32 cellular contexts compared by ENCODE assay signal in genomic region chr18:59354731-59355130, GRCh38. TPM values are rescaled to one million over a fixed set of nuclear protein-coding genes. Genes with fewer than 3 reads are reported as not detected.
"Had no signal": no experiment of that assay in that cellular context is flagged by ENCODE, and none has a peak within 500 bp of the region (broad histone marks: within the 10 kb centered on the region; RNA-seq: fewer than 3 reads in every experiment).

No MANE protein-coding gene starts in this region.

- H3K4me3 ChIP-seq: adrenal gland, body of pancreas, cardiac muscle cell, colonic mucosa, dorsolateral prefrontal cortex, heart right ventricle, left lung, lower lobe of right lung, tibial nerve had no signal

- H3K27me3 Mint-ChIP-seq: activated B cell treated with CpG ODN at 0.5 μM for 24 hours; activated CD8-positive, alpha-beta memory T cell treated with anti-CD3 and anti-CD28 coated beads, Interleukin-2, amount 10 ng/mL, durations not matched to agents 7 days and 5 days; activated naive CD8-positive, alpha-beta T cell treated with anti-CD3 and anti-CD28 coated beads for 36 hours; naive thymus-derived CD8-positive, alpha-beta T cell had no signal

- H3K27me3 ChIP-seq: adrenal gland, body of pancreas, colonic mucosa, dorsolateral prefrontal cortex, heart right ventricle, left lung, tibial nerve had no signal

- H3K27ac ChIP-seq: adrenal gland, body of pancreas, cardiac muscle cell, colonic mucosa, dorsolateral prefrontal cortex, heart right ventricle, left lung, lower lobe of right lung, tibial nerve had no signal

- DNase-seq: activated B cell treated with CpG ODN at 0.5 μM for 24 hours; activated CD4-positive, alpha-beta T cell treated with anti-CD3 and anti-CD28 coated beads, Interleukin-2, amount 50 U/mL, for 1 hour; activated CD8-positive, alpha-beta memory T cell treated with anti-CD3 and anti-CD28 coated beads, Interleukin-2, amount 10 ng/mL, durations not matched to agents 7 days and 5 days; activated CD8-positive, alpha-beta T cell treated with anti-CD3 and anti-CD28 coated beads, Interleukin-2, amount 10 ng/mL, durations not matched to agents 7 days and 5 days; activated effector memory CD4-positive, alpha-beta T cell treated with anti-CD3 and anti-CD28 coated beads, Interleukin-2, amount 50 U/mL, for 16 hours; activated naive CD4-positive, alpha-beta T cell treated with anti-CD3 and anti-CD28 coated beads for 36 hours; activated naive CD8-positive, alpha-beta T cell treated with anti-CD3 and anti-CD28 coated beads for 36 hours; adrenal gland; aorta; body of pancreas; cerebellar nuclear complex; colonic mucosa; dorsolateral prefrontal cortex; effector memory CD4-positive, alpha-beta T cell; foreskin melanocyte; heart right ventricle; kidney glomerular epithelial cell; left lung; lower lobe of right lung; mesenchymal stem cell; naive thymus-derived CD8-positive, alpha-beta T cell; right cardiac atrium; stimulated activated CD4-positive, alpha-beta T cell treated with anti-CD3 and anti-CD28 coated beads, Interleukin-2, amount 100 ng/mL, for 48 hours; stimulated activated naive CD4-positive, alpha-beta T cell treated with Interleukin-2 at 50 U/mL for 16 hours had no signal

- H3K9me3 ChIP-seq: adrenal gland, body of pancreas, colonic mucosa, heart right ventricle, left lung, lower lobe of right lung, tibial nerve had no signal

- H3K9me3 Mint-ChIP-seq: activated B cell treated with CpG ODN at 0.5 μM for 24 hours; activated naive CD4-positive, alpha-beta T cell treated with anti-CD3 and anti-CD28 coated beads for 36 hours; activated naive CD8-positive, alpha-beta T cell treated with anti-CD3 and anti-CD28 coated beads for 36 hours; naive thymus-derived CD8-positive, alpha-beta T cell; neural crest cell had no signal

- H3K4me1 ChIP-seq: colonic mucosa had no signal

- H3K4me3 Mint-ChIP-seq: activated B cell treated with CpG ODN at 0.5 μM for 24 hours; activated CD8-positive, alpha-beta memory T cell treated with anti-CD3 and anti-CD28 coated beads, Interleukin-2, amount 10 ng/mL, durations not matched to agents 7 days and 5 days; activated CD8-positive, alpha-beta T cell treated with anti-CD3 and anti-CD28 coated beads, Interleukin-2, amount 10 ng/mL, durations not matched to agents 7 days and 5 days; activated naive CD4-positive, alpha-beta T cell treated with anti-CD3 and anti-CD28 coated beads for 36 hours; activated naive CD8-positive, alpha-beta T cell treated with anti-CD3 and anti-CD28 coated beads for 36 hours; naive thymus-derived CD8-positive, alpha-beta T cell had no signal

- H3K27ac Mint-ChIP-seq: activated B cell treated with CpG ODN at 0.5 μM for 24 hours; activated CD8-positive, alpha-beta memory T cell treated with anti-CD3 and anti-CD28 coated beads, Interleukin-2, amount 10 ng/mL, durations not matched to agents 7 days and 5 days; activated CD8-positive, alpha-beta T cell treated with anti-CD3 and anti-CD28 coated beads, Interleukin-2, amount 10 ng/mL, durations not matched to agents 7 days and 5 days; activated naive CD4-positive, alpha-beta T cell treated with anti-CD3 and anti-CD28 coated beads for 36 hours; activated naive CD8-positive, alpha-beta T cell treated with anti-CD3 and anti-CD28 coated beads for 36 hours had no signal

RNA-seq across cellular contexts. Expression of gene CPLX4, which starts 36.3 kb away (rescaled TPM):
- total RNA-seq: activated B cell treated with CpG ODN at 0.5 μM for 24 hours; activated CD8-positive, alpha-beta memory T cell treated with anti-CD3 and anti-CD28 coated beads, Interleukin-2, amount 10 ng/mL, durations not matched to agents 7 days and 5 days; activated CD8-positive, alpha-beta T cell treated with anti-CD3 and anti-CD28 coated beads, Interleukin-2, amount 10 ng/mL, durations not matched to agents 7 days and 5 days; activated naive CD4-positive, alpha-beta T cell treated with anti-CD3 and anti-CD28 coated beads for 36 hours; activated naive CD8-positive, alpha-beta T cell treated with anti-CD3 and anti-CD28 coated beads for 36 hours; adrenal gland; aorta; body of pancreas; cardiac muscle cell; colonic mucosa; dorsolateral prefrontal cortex; fibroblast of lung; glomerular endothelial cell; left lung; lower lobe of right lung; naive thymus-derived CD8-positive, alpha-beta T cell; neural crest cell; right cardiac atrium; skeletal muscle tissue; T-helper 2 cell treated with Interferon-gamma antibody and Interleukin-4, amounts not matched to agents 100 ng/mL and 5 ng/mL, for 36 hours; tibial nerve; ureter had no signal
- polyA plus RNA-seq: adrenal gland; cardiac muscle cell; fibroblast of lung; heart right ventricle; naive thymus-derived CD8-positive, alpha-beta T cell; right cardiac atrium had no signal
